Comparison of ENCODE assay signal across 8 cellular contexts in genomic region chr9:137302176-137303030, GRCh38. TPM values are rescaled to one million over a fixed set of nuclear protein-coding genes. Genes with fewer than 3 reads are reported as not detected.
DNase-seq lines count a peak whose midpoint lies in the region; ATAC-seq and TF ChIP-seq lines count a peak whose summit lies in the region.

TSS of gene NRARP (minus strand) at chr9:137302271. CDS start at chr9:137301928, 343 bp downstream.

- H3K79me2 ChIP-seq in OCI-LY7 (ENCODE audit: insufficient read depth, low read depth, low read length): no peaks in the 10 kb centered on the region

- H3K9me3 Mint-ChIP-seq in CD8-positive, alpha-beta memory T cell: peaks cover 0 to 1% (median 0%) of the 10 kb centered on the region in 5 donors

- peak within 1 kb of the TSS; percentile 64 for H3K27ac ChIP-seq in CD8-positive, alpha-beta memory T cell (ENCODE audit: low read depth, low read length)
- H3K27ac ChIP-seq in HL-60 (replicated peaks) (0 out of 2 replicates have a peak within 1 kb of the TSS, but pooled peaks have one; percentile 30), OCI-LY7 (ENCODE audit: low read depth, low read length, poor library complexity, severe bottlenecking) (no peak within 1 kb of the TSS)

- ATAC-seq in GM19463 (IDR thresholded peaks at IDR 0.05; ENCODE audit: unreplicated experiment) (peak; percentile 74), esophagus mucosa (peak; percentile 69)

- peaks cover 5 to 14% of the 10 kb centered on the region in 2 donors for H3K27me3 Mint-ChIP-seq in CD8-positive, alpha-beta memory T cell

- H3K27me3 ChIP-seq in CD8-positive, alpha-beta memory T cell (ENCODE audit: insufficient read depth, low read length, poor library complexity, severe bottlenecking): peaks cover 26% of the 10 kb centered on the region
- peaks cover 37% of the 10 kb centered on the region for H3K27me3 ChIP-seq in HL-60 (ENCODE audit: insufficient read depth, poor library complexity, severe bottlenecking)

- peaks cover 26% of the 10 kb centered on the region for H3K4me1 ChIP-seq in CD8-positive, alpha-beta memory T cell (ENCODE audit: insufficient read depth, low read length)
- peaks cover 47% of the 10 kb centered on the region for H3K4me1 ChIP-seq in OCI-LY7 (ENCODE audit: insufficient read depth, low read length, poor library complexity, severe bottlenecking)

- no peak within 1 kb of the TSS for H3K4me3 ChIP-seq in CD8-positive, alpha-beta memory T cell (ENCODE audit: low read length)
- H3K4me3 ChIP-seq in HL-60 (replicated peaks; ENCODE audit: insufficient read depth, low read length) (peak within 1 kb of the TSS; percentile 43), OCI-LY7 (ENCODE audit: low read depth, low read length, poor library complexity, severe bottlenecking) (peak within 1 kb of the TSS; percentile 60)

- peak within 1 kb of the TSS; percentile 60 for H3K4me2 ChIP-seq in OCI-LY7 (ENCODE audit: low read length)

- no TSS peak for BruUV-seq in OCI-LY7 (replicated peaks; lab: Mats Ljungman, UMichigan)

- CTCF ChIA-PET in CD8-positive, alpha-beta memory T cell (lab: Charles Lee): interaction anchor here (1.5 to 1.6 kb wide), 2 partner anchors 18 to 141 kb away, joined by 3 to 4 read pairs; no protein-coding TSS in a partner anchor
- CTCF ChIA-PET in OCI-LY7 (lab: Charles Lee; ENCODE audit: unreplicated experiment): no interaction called here

- H3K4me1 Mint-ChIP-seq in CD8-positive, alpha-beta memory T cell: peaks cover 5 to 18% (median 5%) of the 10 kb centered on the region in 3 donors

- no peaks in the 10 kb centered on the region for H4K20me1 ChIP-seq in OCI-LY7 (ENCODE audit: insufficient read depth, low read length)

- H3K9me2 ChIP-seq in OCI-LY7 (ENCODE audit: insufficient read depth, low read length): no peaks in the 10 kb centered on the region

- no peaks in the 10 kb centered on the region for H3K36me3 ChIP-seq in CD8-positive, alpha-beta memory T cell (ENCODE audit: insufficient read depth, low read length)
- no peaks in the 10 kb centered on the region for H3K36me3 ChIP-seq in OCI-LY7 (ENCODE audit: insufficient read depth, low read length)

- H3K27ac Mint-ChIP-seq in CD8-positive, alpha-beta memory T cell: no peak within 1 kb of the TSS

- peak within 1 kb of the TSS; percentile 52 for H2AFZ ChIP-seq in OCI-LY7 (ENCODE audit: low read length)

- H3K9me3 ChIP-seq in CD8-positive, alpha-beta memory T cell (ENCODE audit: low read length): no peaks in the 10 kb centered on the region
- no peaks in the 10 kb centered on the region for H3K9me3 ChIP-seq in OCI-LY7 (ENCODE audit: low read length)

- intact Hi-C loops in OCI-LY7 (cut with micrococcal nuclease; ENCODE audit: unreplicated experiment): loop anchor here (5.0 kb wide), 1 partner anchor 145 kb away; no protein-coding TSS in a partner anchor

- peak within 1 kb of the TSS; percentile 35 to 87 (median 60) for H3K4me3 Mint-ChIP-seq in CD8-positive, alpha-beta memory T cell

- no peaks in the 10 kb centered on the region for H3K36me3 Mint-ChIP-seq in CD8-positive, alpha-beta memory T cell

- POLR2A ChIA-PET in CD8-positive, alpha-beta memory T cell (lab: Charles Lee): interaction anchor here (0.6 to 1.3 kb wide), 2 partner anchors 121 to 249 kb away, joined by 3 to 4 read pairs; partner anchors contain the start of genes EXD3, MRPL41 and NOXA1
- POLR2A ChIA-PET in OCI-LY7 (lab: Charles Lee): interaction anchor here (1.1 kb wide), 1 partner anchor 120 kb away, joined by 3 read pairs; no protein-coding TSS in a partner anchor

- peak; percentile 77 to 92 (median 81) for DNase-seq in CD8-positive, alpha-beta memory T cell
- DNase-seq in HL-60 (ENCODE audit: low read depth in 1 of 2, low spot score in 1 of 2): peak; percentile 57 to 82
- DNase-seq in OCI-LY7 (ENCODE audit: low spot score): peak; percentile 91
- peak; percentile 90 for DNase-seq in activated T-cell treated with anti-CD3 and anti-CD28 coated beads for 4 hours
- DNase-seq in myocyte (ENCODE audit: low read depth): peak; percentile 75
- DNase-seq in stimulated activated CD8-positive, alpha-beta memory T cell treated with anti-CD3 and anti-CD28 coated beads, Interleukin-7, amount 100 ng/mL, for 24 hours (ENCODE audit: low read depth): peak; percentile 75

- no peak for TF ChIP-seq CTCF in HL-60 (IDR thresholded peaks at IDR 0.05; ENCODE audit: insufficient read depth, low read length)
- TF ChIP-seq CTCF in OCI-LY7 (conservative IDR thresholded peaks at IDR 0.05; ENCODE audit: low read length): peak; percentile 68

RNA-seq across cellular contexts. Expression of gene NRARP, which starts in this region (rescaled TPM):
- 1 to 10 TPM; 1.9 to 2.3 TPM for total RNA-seq in CD8-positive, alpha-beta memory T cell
- polyA plus RNA-seq in CD8-positive, alpha-beta memory T cell: not detected
- 6.9 TPM in 2 replicates for total RNA-seq in OCI-LY7 (2014; rRNA removed; shearing (Covaris generic))
- total RNA-seq in OCI-LY7 (2022) (6.4 and 8.9 TPM in 2 replicates), esophagus mucosa (20.4 TPM), myocyte (1.2 and 2.0 TPM in 2 replicates)
- polyA plus RNA-seq in myocyte (2012): 0.09 TPM
